1 cellular context compared by ENCODE assay signal in the genomic region with DNA sequence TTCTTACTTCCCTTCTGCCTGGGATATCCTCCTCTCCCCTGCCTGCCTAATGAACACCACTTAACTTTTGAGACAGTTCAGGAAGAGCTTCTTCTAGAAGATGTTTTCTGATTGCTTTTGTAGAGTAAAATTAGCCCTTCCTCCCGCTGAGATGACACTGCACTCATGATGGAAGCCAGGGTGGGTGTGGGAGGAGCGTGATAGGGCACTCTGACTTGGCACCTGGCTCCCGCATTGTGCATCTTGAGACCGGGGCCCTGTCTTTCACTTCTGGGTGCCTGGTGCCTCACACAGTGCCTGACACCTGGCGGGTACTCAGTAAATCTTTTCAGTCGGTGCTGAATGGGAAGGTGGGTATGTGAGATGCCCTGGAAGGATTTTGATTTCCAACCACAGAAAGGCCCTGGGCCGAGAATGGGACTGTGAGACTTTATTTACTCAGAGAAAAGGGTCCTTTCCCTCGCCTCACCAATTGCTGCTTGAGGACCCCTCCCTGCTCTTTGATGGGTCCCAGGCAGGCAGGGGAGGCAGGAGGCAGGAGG.
TF ChIP-seq lines count a peak whose summit lies in the region.

No MANE protein-coding gene starts in this region.

TF ChIP-seq in WTC11, 78 proteins besides CTCF, POLR2A, EP300 and RAD21 (continued from another document):
- TF ChIP-seq, protein P1, sequence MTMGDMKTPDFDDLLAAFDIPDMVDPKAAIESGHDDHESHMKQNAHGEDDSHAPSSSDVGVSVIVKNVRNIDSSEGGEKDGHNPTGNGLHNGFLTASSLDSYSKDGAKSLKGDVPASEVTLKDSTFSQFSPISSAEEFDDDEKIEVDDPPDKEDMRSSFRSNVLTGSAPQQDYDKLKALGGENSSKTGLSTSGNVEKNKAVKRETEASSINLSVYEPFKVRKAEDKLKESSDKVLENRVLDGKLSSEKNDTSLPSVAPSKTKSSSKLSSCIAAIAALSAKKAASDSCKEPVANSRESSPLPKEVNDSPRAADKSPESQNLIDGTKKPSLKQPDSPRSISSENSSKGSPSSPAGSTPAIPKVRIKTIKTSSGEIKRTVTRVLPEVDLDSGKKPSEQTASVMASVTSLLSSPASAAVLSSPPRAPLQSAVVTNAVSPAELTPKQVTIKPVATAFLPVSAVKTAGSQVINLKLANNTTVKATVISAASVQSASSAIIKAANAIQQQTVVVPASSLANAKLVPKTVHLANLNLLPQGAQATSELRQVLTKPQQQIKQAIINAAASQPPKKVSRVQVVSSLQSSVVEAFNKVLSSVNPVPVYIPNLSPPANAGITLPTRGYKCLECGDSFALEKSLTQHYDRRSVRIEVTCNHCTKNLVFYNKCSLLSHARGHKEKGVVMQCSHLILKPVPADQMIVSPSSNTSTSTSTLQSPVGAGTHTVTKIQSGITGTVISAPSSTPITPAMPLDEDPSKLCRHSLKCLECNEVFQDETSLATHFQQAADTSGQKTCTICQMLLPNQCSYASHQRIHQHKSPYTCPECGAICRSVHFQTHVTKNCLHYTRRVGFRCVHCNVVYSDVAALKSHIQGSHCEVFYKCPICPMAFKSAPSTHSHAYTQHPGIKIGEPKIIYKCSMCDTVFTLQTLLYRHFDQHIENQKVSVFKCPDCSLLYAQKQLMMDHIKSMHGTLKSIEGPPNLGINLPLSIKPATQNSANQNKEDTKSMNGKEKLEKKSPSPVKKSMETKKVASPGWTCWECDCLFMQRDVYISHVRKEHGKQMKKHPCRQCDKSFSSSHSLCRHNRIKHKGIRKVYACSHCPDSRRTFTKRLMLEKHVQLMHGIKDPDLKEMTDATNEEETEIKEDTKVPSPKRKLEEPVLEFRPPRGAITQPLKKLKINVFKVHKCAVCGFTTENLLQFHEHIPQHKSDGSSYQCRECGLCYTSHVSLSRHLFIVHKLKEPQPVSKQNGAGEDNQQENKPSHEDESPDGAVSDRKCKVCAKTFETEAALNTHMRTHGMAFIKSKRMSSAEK (CRISPR knock-in tag; IDR thresholded peaks at IDR 0.05; ENCODE audit: borderline replicate concordance), result no peak
- TF ChIP-seq CREB1 (CRISPR knock-in tag; IDR thresholded peaks at IDR 0.05) (no peak), TCF7 (CRISPR knock-in tag; IDR thresholded peaks at IDR 0.05; ENCODE audit: low read depth) (no peak), GTF2I (CRISPR knock-in tag; conservative IDR thresholded peaks at IDR 0.05) (no peak), NR3C1 (CRISPR knock-in tag; conservative IDR thresholded peaks at IDR 0.05; ENCODE audit: low read depth) (no peak), OVOL2 (CRISPR knock-in tag; IDR thresholded peaks at IDR 0.05; ENCODE audit: borderline replicate concordance) (no peak), HMGA2 (CRISPR knock-in tag; IDR thresholded peaks at IDR 0.05) (no peak), TP53 (CRISPR knock-in tag; IDR thresholded peaks at IDR 0.05) (no peak), ZNF263 (CRISPR knock-in tag; IDR thresholded peaks at IDR 0.05; ENCODE audit: low read depth) (no peak), RORB (CRISPR knock-in tag; IDR thresholded peaks at IDR 0.05) (no peak)
- TF ChIP-seq, protein P2, sequence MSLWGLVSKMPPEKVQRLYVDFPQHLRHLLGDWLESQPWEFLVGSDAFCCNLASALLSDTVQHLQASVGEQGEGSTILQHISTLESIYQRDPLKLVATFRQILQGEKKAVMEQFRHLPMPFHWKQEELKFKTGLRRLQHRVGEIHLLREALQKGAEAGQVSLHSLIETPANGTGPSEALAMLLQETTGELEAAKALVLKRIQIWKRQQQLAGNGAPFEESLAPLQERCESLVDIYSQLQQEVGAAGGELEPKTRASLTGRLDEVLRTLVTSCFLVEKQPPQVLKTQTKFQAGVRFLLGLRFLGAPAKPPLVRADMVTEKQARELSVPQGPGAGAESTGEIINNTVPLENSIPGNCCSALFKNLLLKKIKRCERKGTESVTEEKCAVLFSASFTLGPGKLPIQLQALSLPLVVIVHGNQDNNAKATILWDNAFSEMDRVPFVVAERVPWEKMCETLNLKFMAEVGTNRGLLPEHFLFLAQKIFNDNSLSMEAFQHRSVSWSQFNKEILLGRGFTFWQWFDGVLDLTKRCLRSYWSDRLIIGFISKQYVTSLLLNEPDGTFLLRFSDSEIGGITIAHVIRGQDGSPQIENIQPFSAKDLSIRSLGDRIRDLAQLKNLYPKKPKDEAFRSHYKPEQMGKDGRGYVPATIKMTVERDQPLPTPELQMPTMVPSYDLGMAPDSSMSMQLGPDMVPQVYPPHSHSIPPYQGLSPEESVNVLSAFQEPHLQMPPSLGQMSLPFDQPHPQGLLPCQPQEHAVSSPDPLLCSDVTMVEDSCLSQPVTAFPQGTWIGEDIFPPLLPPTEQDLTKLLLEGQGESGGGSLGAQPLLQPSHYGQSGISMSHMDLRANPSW (CRISPR knock-in tag; conservative IDR thresholded peaks at IDR 0.05; ENCODE audit: low read depth), result no peak
- TF ChIP-seq, protein P3, sequence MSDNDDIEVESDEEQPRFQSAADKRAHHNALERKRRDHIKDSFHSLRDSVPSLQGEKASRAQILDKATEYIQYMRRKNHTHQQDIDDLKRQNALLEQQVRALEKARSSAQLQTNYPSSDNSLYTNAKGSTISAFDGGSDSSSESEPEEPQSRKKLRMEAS (CRISPR knock-in tag; IDR thresholded peaks at IDR 0.05), result no peak
- TF ChIP-seq, protein P4, sequence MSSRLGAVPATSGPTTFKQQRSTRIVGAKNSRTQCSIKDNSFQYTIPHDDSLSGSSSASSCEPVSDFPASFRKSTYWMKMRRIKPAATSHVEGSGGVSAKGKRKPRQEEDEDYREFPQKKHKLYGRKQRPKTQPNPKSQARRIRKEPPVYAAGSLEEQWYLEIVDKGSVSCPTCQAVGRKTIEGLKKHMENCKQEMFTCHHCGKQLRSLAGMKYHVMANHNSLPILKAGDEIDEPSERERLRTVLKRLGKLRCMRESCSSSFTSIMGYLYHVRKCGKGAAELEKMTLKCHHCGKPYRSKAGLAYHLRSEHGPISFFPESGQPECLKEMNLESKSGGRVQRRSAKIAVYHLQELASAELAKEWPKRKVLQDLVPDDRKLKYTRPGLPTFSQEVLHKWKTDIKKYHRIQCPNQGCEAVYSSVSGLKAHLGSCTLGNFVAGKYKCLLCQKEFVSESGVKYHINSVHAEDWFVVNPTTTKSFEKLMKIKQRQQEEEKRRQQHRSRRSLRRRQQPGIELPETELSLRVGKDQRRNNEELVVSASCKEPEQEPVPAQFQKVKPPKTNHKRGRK (CRISPR knock-in tag; IDR thresholded peaks at IDR 0.05; ENCODE audit: borderline replicate concordance), result no peak
- TF ChIP-seq, protein P5, sequence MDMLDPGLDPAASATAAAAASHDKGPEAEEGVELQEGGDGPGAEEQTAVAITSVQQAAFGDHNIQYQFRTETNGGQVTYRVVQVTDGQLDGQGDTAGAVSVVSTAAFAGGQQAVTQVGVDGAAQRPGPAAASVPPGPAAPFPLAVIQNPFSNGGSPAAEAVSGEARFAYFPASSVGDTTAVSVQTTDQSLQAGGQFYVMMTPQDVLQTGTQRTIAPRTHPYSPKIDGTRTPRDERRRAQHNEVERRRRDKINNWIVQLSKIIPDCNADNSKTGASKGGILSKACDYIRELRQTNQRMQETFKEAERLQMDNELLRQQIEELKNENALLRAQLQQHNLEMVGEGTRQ (CRISPR knock-in tag; IDR thresholded peaks at IDR 0.05), result no peak
- TF ChIP-seq, protein P6, sequence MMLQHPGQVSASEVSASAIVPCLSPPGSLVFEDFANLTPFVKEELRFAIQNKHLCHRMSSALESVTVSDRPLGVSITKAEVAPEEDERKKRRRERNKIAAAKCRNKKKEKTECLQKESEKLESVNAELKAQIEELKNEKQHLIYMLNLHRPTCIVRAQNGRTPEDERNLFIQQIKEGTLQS (CRISPR knock-in tag; conservative IDR thresholded peaks at IDR 0.05), result no peak
- TF ChIP-seq, protein P7, sequence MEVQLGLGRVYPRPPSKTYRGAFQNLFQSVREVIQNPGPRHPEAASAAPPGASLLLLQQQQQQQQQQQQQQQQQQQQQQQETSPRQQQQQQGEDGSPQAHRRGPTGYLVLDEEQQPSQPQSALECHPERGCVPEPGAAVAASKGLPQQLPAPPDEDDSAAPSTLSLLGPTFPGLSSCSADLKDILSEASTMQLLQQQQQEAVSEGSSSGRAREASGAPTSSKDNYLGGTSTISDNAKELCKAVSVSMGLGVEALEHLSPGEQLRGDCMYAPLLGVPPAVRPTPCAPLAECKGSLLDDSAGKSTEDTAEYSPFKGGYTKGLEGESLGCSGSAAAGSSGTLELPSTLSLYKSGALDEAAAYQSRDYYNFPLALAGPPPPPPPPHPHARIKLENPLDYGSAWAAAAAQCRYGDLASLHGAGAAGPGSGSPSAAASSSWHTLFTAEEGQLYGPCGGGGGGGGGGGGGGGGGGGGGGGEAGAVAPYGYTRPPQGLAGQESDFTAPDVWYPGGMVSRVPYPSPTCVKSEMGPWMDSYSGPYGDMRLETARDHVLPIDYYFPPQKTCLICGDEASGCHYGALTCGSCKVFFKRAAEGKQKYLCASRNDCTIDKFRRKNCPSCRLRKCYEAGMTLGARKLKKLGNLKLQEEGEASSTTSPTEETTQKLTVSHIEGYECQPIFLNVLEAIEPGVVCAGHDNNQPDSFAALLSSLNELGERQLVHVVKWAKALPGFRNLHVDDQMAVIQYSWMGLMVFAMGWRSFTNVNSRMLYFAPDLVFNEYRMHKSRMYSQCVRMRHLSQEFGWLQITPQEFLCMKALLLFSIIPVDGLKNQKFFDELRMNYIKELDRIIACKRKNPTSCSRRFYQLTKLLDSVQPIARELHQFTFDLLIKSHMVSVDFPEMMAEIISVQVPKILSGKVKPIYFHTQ (CRISPR knock-in tag; IDR thresholded peaks at IDR 0.05), result no peak
TF ChIP-seq in WTC11: peak in this region for 0.
